In the genomic region with DNA sequence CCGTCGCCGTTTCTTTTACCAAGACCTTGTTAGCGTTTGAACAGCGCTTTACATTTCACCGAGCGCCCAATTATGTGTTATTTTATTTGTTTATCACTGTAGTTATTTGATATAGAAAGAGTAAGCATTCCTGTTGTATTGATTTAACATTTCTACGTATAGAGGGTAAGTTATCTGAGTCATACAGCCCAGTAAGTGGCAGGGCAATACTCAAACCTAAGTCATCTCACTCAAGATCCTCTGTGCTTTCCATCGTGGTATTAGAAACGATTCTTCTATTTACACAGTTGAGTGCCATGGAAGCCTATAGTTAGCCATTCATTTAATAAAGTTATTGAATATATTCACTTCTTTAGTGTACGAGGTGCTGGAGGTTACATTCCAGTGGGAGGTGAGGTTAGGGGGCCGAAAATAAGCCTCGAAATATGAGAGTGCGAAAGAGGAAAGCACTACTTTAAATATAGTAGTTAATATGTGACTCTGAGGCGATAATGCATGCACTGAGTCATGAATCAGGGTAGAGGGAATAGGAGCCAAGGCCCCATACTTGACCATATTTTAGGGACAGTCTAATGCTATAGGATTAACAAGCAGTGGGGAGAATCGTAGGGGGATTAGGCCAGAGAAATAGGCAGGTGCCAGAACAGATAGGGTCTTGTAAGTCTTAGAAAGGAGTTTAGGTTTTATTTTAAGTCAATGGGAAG, we compare ENCODE assay signal across 8 cellular contexts. TPM values are rescaled to one million over a fixed set of nuclear protein-coding genes. Genes with fewer than 3 reads are reported as not detected.
DNase-seq lines count a peak whose midpoint lies in the region; ATAC-seq and TF ChIP-seq lines count a peak whose summit lies in the region.

No MANE protein-coding gene starts in this region.

- in situ Hi-C loops in transverse colon (cut with MboI; ENCODE audit: low pct_ligation_motif_present in 1 of 4, low pct_unique_long_range_greater_than_20kb in 1 of 4, low sequenced_read_pairs in 3 of 4), result loop anchor here in 2 of 4 donors (10.0 to 25.0 kb wide), 2 partner anchors 227 to 665 kb away; a partner anchor contains a TSS

- no peaks in the 10 kb centered on the region for H3K27me3 ChIP-seq in transverse colon

- ATAC-seq in activated CD8-positive, alpha-beta T cell treated with anti-CD3 and anti-CD28 coated beads, Interleukin-2, amount 10 ng/mL, durations not matched to agents 7 days and 5 days, result no peak
- ATAC-seq in HG03196 (IDR thresholded peaks at IDR 0.05; ENCODE audit: unreplicated experiment), result no peak

- no peak for TF ChIP-seq CTCF in transverse colon (IDR thresholded peaks at IDR 0.05)

- peaks cover 61% of the 10 kb centered on the region for H3K36me3 Mint-ChIP-seq in activated T-cell treated with anti-CD3 and anti-CD28 coated beads, Interleukin-2, amount 50 U/mL, for 24 hours (ENCODE audit: low read depth)
- H3K36me3 Mint-ChIP-seq in activated CD8-positive, alpha-beta T cell treated with anti-CD3 and anti-CD28 coated beads, Interleukin-2, amount 10 ng/mL, durations not matched to agents 7 days and 5 days (ENCODE audit: low read depth), result peaks cover 30% of the 10 kb centered on the region

- H3K4me3 ChIP-seq in transverse colon, result peak overlapping the region; percentile 52 to 92 (median 68)

- CTCF ChIA-PET in activated CD8-positive, alpha-beta T cell treated with anti-CD3 and anti-CD28 coated beads, Interleukin-2, amount 10 ng/mL, durations not matched to agents 7 days and 5 days (lab: Charles Lee), result no interaction called here

- peaks cover 0 to 36% (median 14%) of the 10 kb centered on the region in 4 donors for H3K4me1 ChIP-seq in transverse colon

- peak overlapping the region; percentile 98 for H3K4me3 Mint-ChIP-seq in activated T-cell treated with anti-CD3 and anti-CD28 coated beads, Interleukin-2, amount 50 U/mL, for 24 hours
- peak overlapping the region; percentile 98 for H3K4me3 Mint-ChIP-seq in activated CD8-positive, alpha-beta T cell treated with anti-CD3 and anti-CD28 coated beads, Interleukin-2, amount 10 ng/mL, durations not matched to agents 7 days and 5 days

- no peaks in the 10 kb centered on the region for H3K9me3 ChIP-seq in transverse colon

- WGBS in transverse colon (ENCODE audit: low coverage in 1 of 2), 2 donors, result 8 to 26% methylated on average over 10 to 16 of the region's 16 CpGs

- no peaks in the 10 kb centered on the region for H3K9me3 Mint-ChIP-seq in activated T-cell treated with anti-CD3 and anti-CD28 coated beads, Interleukin-2, amount 50 U/mL, for 24 hours
- H3K9me3 Mint-ChIP-seq in activated CD8-positive, alpha-beta T cell treated with anti-CD3 and anti-CD28 coated beads, Interleukin-2, amount 10 ng/mL, durations not matched to agents 7 days and 5 days (ENCODE audit: insufficient read depth), result no peaks in the 10 kb centered on the region

- no peak for DNase-seq in activated T-cell treated with anti-CD3 and anti-CD28 coated beads, Interleukin-2, amount 50 U/mL, for 24 hours
- DNase-seq in activated T-cell treated with anti-CD3 and anti-CD28 coated beads, Interleukin-2, amount 50 U/mL, for 48 hours, result no peak
- DNase-seq in activated CD8-positive, alpha-beta T cell treated with anti-CD3 and anti-CD28 coated beads, Interleukin-2, amount 10 ng/mL, durations not matched to agents 7 days and 5 days, result no peak
- peak; percentile 28 for DNase-seq in kidney tubule cell (ENCODE audit: low spot score)
- no peak for DNase-seq in transverse colon
- no peak for DNase-seq in islet precursor cell
- no peak for DNase-seq in inferior parietal cortex (ENCODE audit: extremely low spot score)

- intact Hi-C loops in transverse colon (cut with DNase I; ENCODE audit: low total_unique reads), result no loop called here

- peaks cover 26% of the 10 kb centered on the region for H3K4me1 Mint-ChIP-seq in activated T-cell treated with anti-CD3 and anti-CD28 coated beads, Interleukin-2, amount 50 U/mL, for 24 hours (ENCODE audit: low read depth)
- H3K4me1 Mint-ChIP-seq in activated CD8-positive, alpha-beta T cell treated with anti-CD3 and anti-CD28 coated beads, Interleukin-2, amount 10 ng/mL, durations not matched to agents 7 days and 5 days (ENCODE audit: low read depth), result peaks cover 38% of the 10 kb centered on the region

- no peaks in the 10 kb centered on the region for H3K27me3 Mint-ChIP-seq in activated T-cell treated with anti-CD3 and anti-CD28 coated beads, Interleukin-2, amount 50 U/mL, for 24 hours
- no peaks in the 10 kb centered on the region for H3K27me3 Mint-ChIP-seq in activated CD8-positive, alpha-beta T cell treated with anti-CD3 and anti-CD28 coated beads, Interleukin-2, amount 10 ng/mL, durations not matched to agents 7 days and 5 days (ENCODE audit: low read depth)

- TF ChIP-seq POLR2A in transverse colon (IDR thresholded peaks at IDR 0.05), result no peak

- peaks cover 0 to 1% (median 0%) of the 10 kb centered on the region in 4 donors for H3K36me3 ChIP-seq in transverse colon

- POLR2A ChIA-PET in activated CD8-positive, alpha-beta T cell treated with anti-CD3 and anti-CD28 coated beads, Interleukin-2, amount 10 ng/mL, durations not matched to agents 7 days and 5 days (lab: Charles Lee), result interaction anchor here (0.9 to 1.2 kb wide), 2 partner anchors 32 to 667 kb away, joined by 3 read pairs; no protein-coding TSS in a partner anchor

- H3K27ac Mint-ChIP-seq in activated T-cell treated with anti-CD3 and anti-CD28 coated beads, Interleukin-2, amount 50 U/mL, for 24 hours, result peak overlapping the region; percentile 100
- H3K27ac Mint-ChIP-seq in activated CD8-positive, alpha-beta T cell treated with anti-CD3 and anti-CD28 coated beads, Interleukin-2, amount 10 ng/mL, durations not matched to agents 7 days and 5 days, result peak overlapping the region; percentile 98

- no peak for TF ChIP-seq EP300 in transverse colon (IDR thresholded peaks at IDR 0.05; ENCODE audit: low read depth)

- H3K27ac ChIP-seq in transverse colon, result peak overlapping the region; percentile 82 to 91 (median 85)

RNA-seq across cellular contexts. Expression of a gene that starts 0.6 kb away (rescaled TPM):
- total RNA-seq in activated CD8-positive, alpha-beta T cell treated with anti-CD3 and anti-CD28 coated beads, Interleukin-2, amount 10 ng/mL, durations not matched to agents 7 days and 5 days, result 10 to 100 TPM; 44.6 to 55.6 TPM
- total RNA-seq in transverse colon, result 1 to 10 TPM in 3 of 4 donors, not detected in 1; 1.9 to 2.7 (median 2.4) TPM

RNA-seq across cellular contexts. Expression of a gene that starts 22.7 kb away (rescaled TPM):
- 10 to 100 TPM; 27.7 to 28.1 TPM for total RNA-seq in activated CD8-positive, alpha-beta T cell treated with anti-CD3 and anti-CD28 coated beads, Interleukin-2, amount 10 ng/mL, durations not matched to agents 7 days and 5 days
- total RNA-seq in transverse colon, result 100 to 1,000 TPM in 1 of 4 donors, 10 to 100 TPM in 3; 20.3 to 120 (median 22.4) TPM

Comparison
In these comparisons a context has a peak if more than half of its experiments do, and no peak if none do; other contexts are left out.
1. RNA of a gene that starts 0.6 kb away (total RNA-seq): 44.6 to 55.6 TPM in activated CD8-positive, alpha-beta T cell treated with anti-CD3 and anti-CD28 coated beads, Interleukin-2, amount 10 ng/mL, durations not matched to agents 7 days and 5 days; 1.9 to 2.7 TPM in transverse colon; every median in the first group is over 10 times any median in the second.